In the genomic region with DNA sequence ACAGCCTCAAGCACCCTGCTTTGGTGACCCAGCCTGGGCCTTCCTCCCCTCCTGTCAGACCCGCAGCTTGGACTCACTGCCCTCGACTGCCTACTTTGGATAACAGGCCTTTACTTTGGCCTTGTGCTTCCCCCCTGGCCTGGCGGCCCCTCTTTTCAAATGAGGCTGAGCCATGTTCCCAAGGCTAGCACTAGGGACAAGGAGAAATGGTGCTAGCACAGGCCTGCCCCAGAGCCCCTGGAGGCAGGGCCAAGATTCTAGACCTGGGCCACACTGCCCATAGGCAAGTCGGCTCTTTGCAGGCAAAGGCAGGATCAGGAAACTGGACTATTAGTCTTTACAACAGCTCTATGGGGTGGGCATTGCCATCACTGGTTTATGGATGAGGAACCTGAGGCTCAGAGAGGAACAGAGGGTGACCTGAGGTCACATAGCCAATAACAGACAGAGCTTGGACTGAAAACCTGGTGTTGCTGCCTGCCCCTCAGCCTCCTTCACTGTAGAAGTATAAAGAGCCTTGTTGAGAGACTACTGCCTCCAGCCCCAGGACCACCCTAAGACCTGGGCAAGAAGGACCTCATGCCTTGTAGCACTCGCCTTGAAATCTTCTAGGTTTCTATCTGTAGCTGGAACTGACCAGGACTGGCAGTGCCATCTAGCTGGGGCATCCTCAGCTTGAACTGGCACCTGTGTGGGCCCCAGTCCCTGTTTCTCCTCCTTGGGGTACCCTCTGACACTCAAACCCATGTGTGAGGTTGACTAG, we compare ENCODE assay signal across 1 cellular context.
TF ChIP-seq lines count a peak whose summit lies in the region.

No MANE protein-coding gene starts in this region.

TF ChIP-seq in HepG2, 621 proteins besides CTCF, POLR2A, EP300 and RAD21 (continued from another document):
- TF ChIP-seq YEATS4 (CRISPR knock-in tag; IDR thresholded peaks at IDR 0.05; ENCODE audit: borderline replicate concordance): no peak
- TF ChIP-seq ZNF746 (CRISPR knock-in tag; IDR thresholded peaks at IDR 0.05): no peak
- TF ChIP-seq, protein P1, sequence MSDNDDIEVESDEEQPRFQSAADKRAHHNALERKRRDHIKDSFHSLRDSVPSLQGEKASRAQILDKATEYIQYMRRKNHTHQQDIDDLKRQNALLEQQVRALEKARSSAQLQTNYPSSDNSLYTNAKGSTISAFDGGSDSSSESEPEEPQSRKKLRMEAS (IDR thresholded peaks at IDR 0.05): no peak
- no peak for TF ChIP-seq HES4 (CRISPR knock-in tag; IDR thresholded peaks at IDR 0.05; ENCODE audit: borderline replicate concordance)
- TF ChIP-seq KMT2B (CRISPR knock-in tag; IDR thresholded peaks at IDR 0.05): no peak
- no peak for TF ChIP-seq ZNF557 (CRISPR knock-in tag; IDR thresholded peaks at IDR 0.05)
- no peak for TF ChIP-seq ZNF30 (CRISPR knock-in tag; IDR thresholded peaks at IDR 0.05)
TF ChIP-seq in HepG2: peak in this region for 0.
